17 cellular contexts compared by ENCODE assay signal in genomic region chr20:8335059-8335458, GRCh38.
DNase-seq lines count a peak whose midpoint lies in the region; ATAC-seq and TF ChIP-seq lines count a peak whose summit lies in the region.
"Had no signal": no experiment of that assay in that cellular context is flagged by ENCODE, and none has a peak within 500 bp of the region (broad histone marks: within the 10 kb centered on the region; RNA-seq: fewer than 3 reads in every experiment).

No MANE protein-coding gene starts in this region.

- no peak for TF ChIP-seq CTCF in right lobe of liver (IDR thresholded peaks at IDR 0.05)

- ATAC-seq in left lobe of liver = peak; percentile 52
- peak; percentile 37 to 62 (median 56) for ATAC-seq in right lobe of liver
- ATAC-seq in HG03045 (IDR thresholded peaks at IDR 0.05; ENCODE audit: unreplicated experiment) = no peak
- ATAC-seq: GM23338, HCT116 had no signal

- H3K27me3 ChIP-seq in right lobe of liver = no peaks in the 10 kb centered on the region
- H3K27me3 ChIP-seq: BLaER1 had no signal

- WGBS in right lobe of liver (ENCODE audit: insufficient coverage, low coverage, low lambda C conversion rate, missing lambda C conversion rate) = 27% methylated on average over 1 of the region's 1 CpG

- no peak overlapping the region for H3K4me3 ChIP-seq in right lobe of liver
- H3K4me3 ChIP-seq: BLaER1, GM23338 had no signal

- DNase-seq in HT-29 (ENCODE audit: low spot score) (peak; percentile 19), left lobe of liver (ENCODE audit: low spot score) (no peak), right lobe of liver (no peak), EL (no peak), mucosa of gallbladder (ENCODE audit: low spot score) (no peak)
- DNase-seq: CD4-positive, CD25-positive, alpha-beta regulatory T cell; CD8-positive, alpha-beta memory T cell; DMS 273 treated with DMSO at 0.1 percent for 48 hours; DMS79; GF-D8; H9 had no signal

- peaks cover 0 to 6% (median 0%) of the 10 kb centered on the region in 4 donors for H3K4me1 ChIP-seq in right lobe of liver

- no peak for TF ChIP-seq POLR2A in right lobe of liver (IDR thresholded peaks at IDR 0.05)

- no peaks in the 10 kb centered on the region for H3K9me3 ChIP-seq in right lobe of liver

- no peaks in the 10 kb centered on the region for H3K36me3 ChIP-seq in right lobe of liver
- H3K36me3 ChIP-seq: BLaER1 had no signal

- intact Hi-C loops in right lobe of liver (cut with DNase I) = no loop called here

- no peak overlapping the region for H3K27ac ChIP-seq in right lobe of liver
- H3K27ac ChIP-seq: 22Rv1, BLaER1, C4-2B had no signal
